ENCODE assay signal across 8 cellular contexts in the genomic region with DNA sequence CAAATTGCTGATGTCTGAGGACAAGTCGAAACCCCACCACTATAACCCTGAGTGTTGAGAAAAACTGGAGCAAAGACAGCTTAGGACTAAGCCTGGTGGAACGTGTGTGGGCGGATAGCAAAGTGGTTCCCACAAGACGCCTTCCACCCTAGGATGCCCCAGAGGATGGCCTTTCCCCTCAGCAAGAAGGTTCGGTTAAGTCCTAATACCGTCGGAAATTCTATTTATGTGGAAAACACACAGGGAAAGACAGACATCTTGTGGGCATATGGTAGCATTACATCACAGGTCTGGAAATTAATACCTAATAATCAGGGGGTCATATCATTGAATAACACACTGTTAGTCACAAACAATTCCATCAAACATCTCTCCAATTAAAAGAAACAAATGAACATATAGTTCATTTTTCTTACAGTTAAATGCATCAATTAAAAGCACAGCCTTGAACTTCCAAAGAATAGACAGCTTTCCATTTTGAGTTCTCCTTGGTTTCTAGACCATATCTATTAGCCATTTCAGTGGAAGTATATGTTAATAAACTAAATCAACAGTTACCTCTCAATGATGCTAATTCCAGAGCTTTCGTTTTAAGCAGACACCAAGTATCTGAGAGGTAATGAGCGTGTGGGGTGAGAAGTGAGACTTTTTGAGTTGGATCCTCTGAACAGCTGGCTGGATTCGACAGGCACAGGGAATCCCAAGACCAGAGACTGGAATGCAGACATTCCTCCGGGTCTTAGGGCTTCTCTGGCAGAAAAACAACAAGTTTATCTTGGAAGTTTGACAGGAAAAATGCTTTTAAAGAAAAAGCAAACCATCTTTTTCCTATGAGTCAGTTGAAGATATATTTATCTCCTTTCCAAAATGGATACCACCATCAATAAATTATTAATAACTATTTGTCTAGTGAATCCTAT. TPM values are rescaled to one million over a fixed set of nuclear protein-coding genes. Genes with fewer than 3 reads are reported as not detected.
DNase-seq lines count a peak whose midpoint lies in the region; ATAC-seq and TF ChIP-seq lines count a peak whose summit lies in the region.

No MANE protein-coding gene starts in this region.

- no peaks in the 10 kb centered on the region for H3K9me3 ChIP-seq in MG63
- H3K9me3 ChIP-seq in gastrocnemius medialis = no peaks in the 10 kb centered on the region

- in situ Hi-C loops in gastrocnemius medialis (cut with MboI; ENCODE audit: low sequenced_read_pairs in 4 of 4) = loop anchor here in 3 of 4 donors (25.0 kb wide), 2 partner anchors 532 to 557 kb away; no protein-coding TSS in a partner anchor

- TF ChIP-seq POLR2A in gastrocnemius medialis (IDR thresholded peaks at IDR 0.05) = no peak

- H3K4me1 ChIP-seq in gastrocnemius medialis = peaks cover 21 to 22% of the 10 kb centered on the region in 2 donors

- H3K27me3 ChIP-seq in MG63 = no peaks in the 10 kb centered on the region
- no peaks in the 10 kb centered on the region for H3K27me3 ChIP-seq in gastrocnemius medialis

- 0 out of 2 replicates have a peak, but pooled peaks cover 1% of the 10 kb centered on the region for H3K36me3 ChIP-seq in MG63
- H3K36me3 ChIP-seq in gastrocnemius medialis = no peaks in the 10 kb centered on the region

- no peak for ATAC-seq in gastrocnemius medialis
- no peak for ATAC-seq in GM18873 (IDR thresholded peaks at IDR 0.05; ENCODE audit: low FRiP score, unreplicated experiment)

- intact Hi-C loops in gastrocnemius medialis (cut with DNase I; ENCODE audit: low total_unique reads) = loop anchor here (1.0 to 10.0 kb wide), 4 partner anchors 25 to 1295 kb away; partner anchors contain the start of gene TENT4A

- peak; percentile 87 for DNase-seq in EL
- DNase-seq in MG63 = peak; percentile 63
- DNase-seq in SK-N-DZ (ENCODE audit: low spot score) = peak; percentile 58
- peak; percentile 80 for DNase-seq in fibroblast of pulmonary artery (ENCODE audit: low read depth)
- no peak for DNase-seq in gastrocnemius medialis
- no peak for DNase-seq in activated T-cell treated with anti-CD3 and anti-CD28 coated beads, Interleukin-2, amount 50 U/mL, for 1 hour
- no peak for DNase-seq in stimulated activated naive CD4-positive, alpha-beta T cell (lab: John Stamatoyannopoulos, UW)

- H3K4me3 ChIP-seq in MG63 = no peak overlapping the region
- H3K4me3 ChIP-seq in fibroblast of pulmonary artery (replicated peaks; ENCODE audit: low read depth, low read length) = no peak overlapping the region
- H3K4me3 ChIP-seq in gastrocnemius medialis = no peak overlapping the region

- no peak overlapping the region for H3K27ac ChIP-seq in gastrocnemius medialis

- TF ChIP-seq CTCF in fibroblast of pulmonary artery (IDR thresholded peaks at IDR 0.05; ENCODE audit: low read length, missing control alignments) = peak; percentile 85
- TF ChIP-seq CTCF in gastrocnemius medialis (IDR thresholded peaks at IDR 0.05 in 4 of 5, conservative IDR thresholded peaks at IDR 0.05 in 1 of 5) = peak; percentile 58 to 70 (median 62)

RNA-seq across cellular contexts. Expression of gene ICE1, which starts 2.9 kb away (rescaled TPM):
- total RNA-seq in MG63 (2014; rRNA removed; shearing (Covaris generic); ENCODE audit: low replicate concordance) = 18.4 and 31.7 TPM in 2 replicates
- polyA plus RNA-seq in SK-N-DZ (2014; cell fraction: cytosol; rRNA removed) = 16.3 and 21.2 TPM in 2 replicates
- polyA plus RNA-seq in SK-N-DZ (2014; cell fraction: nucleus; rRNA removed) = 25.5 and 31.4 TPM in 2 replicates
- total RNA-seq in gastrocnemius medialis = 10 to 100 TPM; 24.9 to 34.7 (median 32.7) TPM

Comparison
In these comparisons a context has a peak if more than half of its experiments do, and no peak if none do; other contexts are left out.
1. DNase-seq: peak in EL (single experiment), MG63 (single experiment), SK-N-DZ (single experiment) and fibroblast of pulmonary artery (single experiment); none in gastrocnemius medialis (0 of 2), activated T-cell treated with anti-CD3 and anti-CD28 coated beads, Interleukin-2, amount 50 U/mL, for 1 hour (single experiment) and stimulated activated naive CD4-positive, alpha-beta T cell (0 of 6).